Comparison of ENCODE assay signal across 9 cellular contexts in genomic region chr4:15400911-15401671, GRCh38. TPM values are rescaled to one million over a fixed set of nuclear protein-coding genes. Genes with fewer than 3 reads are reported as not detected.
A peak's percentile ranks its signal among the peaks of the same experiment; 100 is the strongest.
DNase-seq lines count a peak whose midpoint lies in the region; ATAC-seq, FAIRE-seq and TF ChIP-seq lines count a peak whose summit lies in the region.
"Had no signal": no experiment of that assay in that cellular context is flagged by ENCODE, and none has a peak within 500 bp of the region (broad histone marks: within the 10 kb centered on the region; RNA-seq: fewer than 3 reads in every experiment).

No MANE protein-coding gene starts in this region.

- FAIRE-seq in GM12892 (lab: Jason Lieb, UNC): no peak
- FAIRE-seq: G401.6 had no signal

- H3K4me3 ChIP-seq in Jurkat, Clone E6-1 (ENCODE audit: low read length): peak overlapping the region; percentile 24

- H3K4me3 Mint-ChIP-seq in activated T-helper 17 cell treated with anti-CD3 and anti-CD28 coated beads, Interleukin-2, amount 50 U/mL, for 72 hours: peak overlapping the region; percentile 53

- H3K27ac Mint-ChIP-seq in activated T-helper 17 cell treated with anti-CD3 and anti-CD28 coated beads, Interleukin-2, amount 50 U/mL, for 72 hours: peak overlapping the region; percentile 40

- peaks cover 3% of the 10 kb centered on the region for H3K27me3 Mint-ChIP-seq in activated T-helper 17 cell treated with anti-CD3 and anti-CD28 coated beads, Interleukin-2, amount 50 U/mL, for 72 hours

- H3K4me1 Mint-ChIP-seq in activated T-helper 17 cell treated with anti-CD3 and anti-CD28 coated beads, Interleukin-2, amount 50 U/mL, for 72 hours: peaks cover 22% of the 10 kb centered on the region

- DNase-seq in activated gamma-delta T cell treated with Interleukin-2 at 50 U/mL for 16 hours (peak; percentile 22), activated gamma-delta T cell (lab: John Stamatoyannopoulos, UW) (no peak), hepatic stellate cell (ENCODE audit: low spot score) (peak; percentile 53), D341Med (ENCODE audit: low spot score) (no peak), GM12892 (ENCODE audit: insufficient read length) (no peak)
- peak; percentile 37 for DNase-seq in Jurkat, Clone E6-1 (ENCODE audit: low read depth, low spot score)
- DNase-seq in stimulated activated CD4-positive, alpha-beta T cell treated with anti-CD3 and anti-CD28 coated beads, Interleukin-1b, Interleukin-23, amount 100 ng/mL, for 48 hours: peak; percentile 35

- peak; percentile 70 for ATAC-seq in activated T-helper 17 cell treated with anti-CD3 and anti-CD28 coated beads, Interleukin-2, amount 50 U/mL, for 72 hours (replicated peaks)

- H3K9me3 Mint-ChIP-seq in activated T-helper 17 cell treated with anti-CD3 and anti-CD28 coated beads, Interleukin-2, amount 50 U/mL, for 72 hours: no peaks in the 10 kb centered on the region

- H3K36me3 Mint-ChIP-seq in activated T-helper 17 cell treated with anti-CD3 and anti-CD28 coated beads, Interleukin-2, amount 50 U/mL, for 72 hours (ENCODE audit: low read depth): no peaks in the 10 kb centered on the region

- no peak for TF ChIP-seq POLR2A in GM12892 (IDR thresholded peaks at IDR 0.05; ENCODE audit: low read depth, low read length)

RNA-seq across cellular contexts. Expression of gene C1QTNF7, which starts 26.7 kb away (rescaled TPM):
- polyA plus RNA-seq in Jurkat, Clone E6-1 (2012; ENCODE audit: insufficient read depth, insufficient read length): not detected
- not detected for total RNA-seq in activated T-helper 17 cell treated with anti-CD3 and anti-CD28 coated beads, Interleukin-2, amount 50 U/mL, for 72 hours
- not detected for polyA plus RNA-seq in GM12892 (2012; ENCODE audit: missing spikeins)

Comparison
In these comparisons a context has a peak if more than half of its experiments do, and no peak if none do; other contexts are left out.
1. DNase-seq: peak in activated gamma-delta T cell treated with Interleukin-2 at 50 U/mL for 16 hours (single experiment), Jurkat, Clone E6-1 (single experiment), hepatic stellate cell (single experiment) and stimulated activated CD4-positive, alpha-beta T cell treated with anti-CD3 and anti-CD28 coated beads, Interleukin-1b, Interleukin-23, amount 100 ng/mL, for 48 hours (single experiment); none in activated gamma-delta T cell (single experiment), D341Med (single experiment) and GM12892 (single experiment).